Comparison of ENCODE assay signal across 1 cellular context in the genomic region with DNA sequence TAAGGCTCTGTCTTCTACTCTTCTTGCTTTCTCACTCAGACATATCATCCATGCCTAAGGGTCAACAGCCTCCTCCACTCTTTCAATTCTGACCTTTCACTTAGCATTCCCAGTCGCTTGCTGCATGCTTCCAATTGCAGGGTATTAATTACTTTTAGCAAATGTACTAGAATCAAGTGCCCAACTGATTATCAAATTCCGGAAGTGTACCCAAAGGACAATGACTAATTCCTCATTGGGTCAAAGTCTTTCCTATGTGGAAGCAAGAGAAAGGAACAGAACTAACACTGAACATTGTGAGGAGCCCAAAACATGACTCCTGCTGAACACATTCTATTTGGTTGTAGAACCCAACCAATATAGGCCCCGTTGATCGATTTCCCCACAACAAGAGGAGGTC.
TF ChIP-seq lines count a peak whose summit lies in the region.

No MANE protein-coding gene starts in this region.

TF ChIP-seq in H1, 55 proteins besides CTCF, POLR2A, EP300 and RAD21:
- no peak for TF ChIP-seq SIX5 (IDR thresholded peaks at IDR 0.05; ENCODE audit: low read depth, low read length)
- no peak for TF ChIP-seq RFX5 (IDR thresholded peaks at IDR 0.05; ENCODE audit: borderline replicate concordance, low read depth, low read length)
- TF ChIP-seq RNF2 (IDR thresholded peaks at IDR 0.05; ENCODE audit: borderline replicate concordance, low read depth, low read length, missing control alignments, poor library complexity, severe bottlenecking) = no peak
- no peak for TF ChIP-seq SRF (IDR thresholded peaks at IDR 0.05; ENCODE audit: low read depth, low read length)
- TF ChIP-seq POU5F1 (IDR thresholded peaks at IDR 0.05; ENCODE audit: low read depth, low read length) = no peak
- TF ChIP-seq HDAC2 (IDR thresholded peaks at IDR 0.05; ENCODE audit: borderline replicate concordance in 1 of 2, low read depth in 2 of 2, low read length in 2 of 2) = no peak
- TF ChIP-seq NANOG (IDR thresholded peaks at IDR 0.05; ENCODE audit: insufficient read depth, low read depth, low read length, poor library complexity, severe bottlenecking) = no peak
- no peak for TF ChIP-seq KDM4A (IDR thresholded peaks at IDR 0.05; ENCODE audit: low read depth, low read length, severe bottlenecking)
- TF ChIP-seq EZH2 (IDR thresholded peaks at IDR 0.05; ENCODE audit: low read depth, low read length, severe bottlenecking) = no peak
- no peak for TF ChIP-seq CREB1 (IDR thresholded peaks at IDR 0.05)
- TF ChIP-seq JUND (IDR thresholded peaks at IDR 0.05; ENCODE audit: low read length) = no peak
- no peak for TF ChIP-seq HDAC6 (IDR thresholded peaks at IDR 0.05; ENCODE audit: low read depth, low read length)
